Comparison of ENCODE assay signal across 29 cellular contexts in the genomic region with DNA sequence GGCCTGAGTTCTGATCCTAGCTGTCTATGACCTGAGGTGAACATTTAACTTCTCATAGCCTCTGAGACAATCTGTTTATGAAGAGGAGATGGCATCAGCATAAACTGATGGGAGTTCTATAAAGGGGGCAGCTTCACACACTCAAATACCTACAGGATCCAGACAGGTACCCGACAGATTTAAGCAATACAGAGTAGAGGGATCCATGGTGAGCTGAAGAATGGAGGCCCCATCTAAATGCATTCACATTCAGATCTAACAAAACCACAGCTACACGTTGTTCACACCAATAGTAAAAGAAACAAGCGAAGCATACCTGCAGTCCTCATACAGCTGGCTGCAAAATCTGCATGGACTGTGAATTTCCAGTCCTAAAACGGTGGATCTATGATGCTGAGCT. TPM values are rescaled to one million over a fixed set of nuclear protein-coding genes. Genes with fewer than 3 reads are reported as not detected.
"Had no signal": no experiment of that assay in that cellular context is flagged by ENCODE, and none has a peak within 500 bp of the region (broad histone marks: within the 10 kb centered on the region; RNA-seq: fewer than 3 reads in every experiment).

No MANE protein-coding gene starts in this region.

- H3K4me3 ChIP-seq: K562, PC-9, Peyer's patch, SJCRH30 had no signal

- FAIRE-seq: HTR-8/SVneo, K562 had no signal

- H3K27ac Mint-ChIP-seq: IgD-negative memory B cell had no signal

- H3K36me3 Mint-ChIP-seq: IgD-negative memory B cell had no signal

- DNase-seq: Kasumi-1, MM.1S, MV-4-11, NCI-H1092, NCI-H1105 treated with DMSO at 0.1 percent for 48 hours, NCI-H1417 treated with DMSO at 0.1 percent for 48 hours, NCI-H146, NCI-H1694 treated with DMSO at 0.1 percent for 48 hours, NCI-H1930, NCI-H2081, NCI-H2107, NCI-H2227 treated with DMSO at 0.1 percent for 48 hours, NCI-H524, NCI-H69, NCI-H774, OCI-M1, PC-9, Peyer's patch, SHP77 treated with DMSO at 0.1 percent for 48 hours, SJCRH30 had no signal

- H3K4me1 ChIP-seq: Peyer's patch, SJCRH30 had no signal

- H3K9ac ChIP-seq: KMS-11 had no signal

- H3K4me3 Mint-ChIP-seq: IgD-negative memory B cell had no signal

- H3K9me3 ChIP-seq: Peyer's patch, SJCRH30 had no signal

- H3K27me3 ChIP-seq: Peyer's patch, SJCRH30 had no signal

- H2AFZ ChIP-seq: PC-9 had no signal

- H3K27me3 Mint-ChIP-seq: IgD-negative memory B cell had no signal

- H3K4me2 ChIP-seq: KMS-11, PC-9 had no signal

- H3K27ac ChIP-seq: HL-60, KMS-11, PC-9, Peyer's patch, SJCRH30 had no signal

- ATAC-seq: K562, Right ventricle myocardium inferior, SK-N-SH treated with all-trans-retinoic acid at 6 μM for 48 hours had no signal

- H3K36me3 ChIP-seq: Peyer's patch, SJCRH30 had no signal

- H3K4me1 Mint-ChIP-seq: IgD-negative memory B cell had no signal

RNA-seq across cellular contexts. Expression of gene ESRRG, which starts 48.7 kb away (rescaled TPM):
- total RNA-seq: K562, M059J, PC-9, RPMI7951 had no signal
- polyA plus RNA-seq: K562 had no signal
